ENCODE assay signal across 9 cellular contexts in genomic region chr16:4358831-4359561, GRCh38. TPM values are rescaled to one million over a fixed set of nuclear protein-coding genes. Genes with fewer than 3 reads are reported as not detected.
DNase-seq lines count a peak whose midpoint lies in the region; ATAC-seq, FAIRE-seq and TF ChIP-seq lines count a peak whose summit lies in the region.
"Had no signal": no experiment of that assay in that cellular context is flagged by ENCODE, and none has a peak within 500 bp of the region (broad histone marks: within the 10 kb centered on the region; RNA-seq: fewer than 3 reads in every experiment).

No MANE protein-coding gene starts in this region.

- H3K4me2 ChIP-seq in MM.1S (ENCODE audit: low read depth, low read length), result no peak overlapping the region

- H3K36me3 Mint-ChIP-seq in activated CD8-positive, alpha-beta memory T cell treated with anti-CD3 and anti-CD28 coated beads, Interleukin-2, amount 10 ng/mL, durations not matched to agents 7 days and 5 days, result peaks cover 22% of the 10 kb centered on the region

- no peak overlapping the region for H3K27ac Mint-ChIP-seq in activated CD8-positive, alpha-beta memory T cell treated with anti-CD3 and anti-CD28 coated beads, Interleukin-2, amount 10 ng/mL, durations not matched to agents 7 days and 5 days

- no peaks in the 10 kb centered on the region for H3K4me1 Mint-ChIP-seq in activated CD8-positive, alpha-beta memory T cell treated with anti-CD3 and anti-CD28 coated beads, Interleukin-2, amount 10 ng/mL, durations not matched to agents 7 days and 5 days

- no peaks in the 10 kb centered on the region for H3K27me3 Mint-ChIP-seq in activated CD8-positive, alpha-beta memory T cell treated with anti-CD3 and anti-CD28 coated beads, Interleukin-2, amount 10 ng/mL, durations not matched to agents 7 days and 5 days

- CTCF ChIA-PET in activated CD8-positive, alpha-beta memory T cell treated with anti-CD3 and anti-CD28 coated beads, Interleukin-2, amount 10 ng/mL, durations not matched to agents 7 days and 5 days (lab: Charles Lee), result interaction anchor here (0.7 to 2.2 kb wide), 10 partner anchors 11 to 102 kb away, joined by 3 to 13 read pairs (median 3); no protein-coding TSS in a partner anchor

- H3K36me3 ChIP-seq in MM.1S (replicated peaks; ENCODE audit: insufficient read depth, low read length) (no peaks in the 10 kb centered on the region; the same call in 1 of the 2 replicates), tibial nerve (peaks cover 0 to 83% (median 3%) of the 10 kb centered on the region in 3 donors)

- H3K4me3 ChIP-seq in MM.1S (ENCODE audit: low read length) (no peak overlapping the region), tibial nerve (no peak overlapping the region)
- H3K4me3 ChIP-seq: skin epidermis had no signal

- peak; percentile 62 for DNase-seq in D721Med (ENCODE audit: insufficient read length, low spot score)
- no peak for DNase-seq in MM.1S
- DNase-seq in activated CD8-positive, alpha-beta memory T cell treated with anti-CD3 and anti-CD28 coated beads, Interleukin-2, amount 10 ng/mL, durations not matched to agents 7 days and 5 days, result peak; percentile 74
- peak; percentile 59 to 77 for DNase-seq in erythroblast (lab: John Stamatoyannopoulos, UW)
- DNase-seq in nucleus accumbens (lab: John Stamatoyannopoulos, UW), result peak in 33 of 56 donors; percentile 2 to 77 (median 24)
- peak; percentile 44 to 64 for DNase-seq in tibial nerve (ENCODE audit: low spot score in 2 of 2)
- no peak for DNase-seq in DMS79 (lab: John Stamatoyannopoulos, UW)

- TF ChIP-seq EP300 in tibial nerve (IDR thresholded peaks at IDR 0.05), result peak in 1 of 2 donors; percentile 23

- no peaks in the 10 kb centered on the region for H4K20me1 ChIP-seq in MM.1S (ENCODE audit: insufficient read depth, low read length)

- no peak overlapping the region for H2AFZ ChIP-seq in MM.1S (ENCODE audit: low read length)

- no peak overlapping the region for H3K9ac ChIP-seq in MM.1S (ENCODE audit: low read length)

- TF ChIP-seq POLR2A in erythroblast (IDR thresholded peaks at IDR 0.05; ENCODE audit: low read length) (no peak), tibial nerve (IDR thresholded peaks at IDR 0.05) (peak in 1 of 2 donors; percentile 8)

- H3K9me3 ChIP-seq in MM.1S (replicated peaks; ENCODE audit: insufficient read depth, low read length) (no peaks in the 10 kb centered on the region), tibial nerve (no peaks in the 10 kb centered on the region)

- no peaks in the 10 kb centered on the region for H3K79me2 ChIP-seq in MM.1S (ENCODE audit: low read length)

- H3K27ac ChIP-seq in MM.1S (ENCODE audit: low read length) (no peak overlapping the region), tibial nerve (no peak overlapping the region)
- H3K27ac ChIP-seq: skin epidermis had no signal

- H3K4me3 Mint-ChIP-seq in activated CD8-positive, alpha-beta memory T cell treated with anti-CD3 and anti-CD28 coated beads, Interleukin-2, amount 10 ng/mL, durations not matched to agents 7 days and 5 days, result no peak overlapping the region

- ATAC-seq in activated CD8-positive, alpha-beta memory T cell treated with anti-CD3 and anti-CD28 coated beads, Interleukin-2, amount 10 ng/mL, durations not matched to agents 7 days and 5 days, result peak; percentile 78
- no peak for ATAC-seq in GM19351 (IDR thresholded peaks at IDR 0.05; ENCODE audit: unreplicated experiment)

- H3K27me3 ChIP-seq in MM.1S (replicated peaks; ENCODE audit: insufficient read depth, low read length), result no peaks in the 10 kb centered on the region
- no peaks in the 10 kb centered on the region for H3K27me3 ChIP-seq in tibial nerve

- peak; percentile 67 for TF ChIP-seq CTCF in D721Med (IDR thresholded peaks at IDR 0.05; ENCODE audit: insufficient read depth, missing control alignments)
- TF ChIP-seq CTCF in MM.1S (IDR thresholded peaks at IDR 0.05; ENCODE audit: low read length), result peak; percentile 87
- peak; percentile 85 to 99 (median 98) for TF ChIP-seq CTCF in tibial nerve (IDR thresholded peaks at IDR 0.05)

- WGBS in tibial nerve, 2 donors, result 35 to 43% methylated on average over 15 to 16 of the region's 19 CpGs

- no peaks in the 10 kb centered on the region for H3K9me3 Mint-ChIP-seq in activated CD8-positive, alpha-beta memory T cell treated with anti-CD3 and anti-CD28 coated beads, Interleukin-2, amount 10 ng/mL, durations not matched to agents 7 days and 5 days (ENCODE audit: low read depth)

- no peaks in the 10 kb centered on the region for H3K4me1 ChIP-seq in MM.1S (ENCODE audit: low read length)
- peaks cover 0 to 9% (median 0%) of the 10 kb centered on the region in 4 donors for H3K4me1 ChIP-seq in tibial nerve

- H3K9me2 ChIP-seq in MM.1S (replicated peaks; ENCODE audit: insufficient read depth, low read length), result no peaks in the 10 kb centered on the region

- H3F3A ChIP-seq in MM.1S (ENCODE audit: insufficient read depth, low read length), result 0 out of 2 replicates have a peak, but pooled peaks cover 4% of the 10 kb centered on the region

- no peak for FAIRE-seq in D721Med (lab: Jason Lieb, UNC)

RNA-seq across cellular contexts. Expression of gene PAM16, which starts 7.9 kb away (rescaled TPM):
- 10 to 100 TPM; 47.5 to 49.4 TPM for total RNA-seq in activated CD8-positive, alpha-beta memory T cell treated with anti-CD3 and anti-CD28 coated beads, Interleukin-2, amount 10 ng/mL, durations not matched to agents 7 days and 5 days
- 10 to 100 TPM; 45.1 to 95.1 (median 60.7) TPM for total RNA-seq in tibial nerve

RNA-seq across cellular contexts. Expression of gene VASN, which starts 12.7 kb away (rescaled TPM):
- not detected for total RNA-seq in activated CD8-positive, alpha-beta memory T cell treated with anti-CD3 and anti-CD28 coated beads, Interleukin-2, amount 10 ng/mL, durations not matched to agents 7 days and 5 days
- total RNA-seq in tibial nerve, result 10 to 100 TPM; 31.0 to 58.1 (median 32.9) TPM

RNA-seq across cellular contexts. Expression of gene GLIS2, which starts 43.1 kb away (rescaled TPM):
- under 1 TPM; 0.55 to 0.63 TPM for total RNA-seq in activated CD8-positive, alpha-beta memory T cell treated with anti-CD3 and anti-CD28 coated beads, Interleukin-2, amount 10 ng/mL, durations not matched to agents 7 days and 5 days
- 10 to 100 TPM in 3 of 4 donors, 1 to 10 TPM in 1; 9.0 to 11.1 (median 10.8) TPM for total RNA-seq in tibial nerve

RNA-seq across cellular contexts. Expression of gene CORO7, which starts 57.4 kb away (rescaled TPM):
- 100 to 1,000 TPM; 142 to 246 TPM for total RNA-seq in activated CD8-positive, alpha-beta memory T cell treated with anti-CD3 and anti-CD28 coated beads, Interleukin-2, amount 10 ng/mL, durations not matched to agents 7 days and 5 days
- 10 to 100 TPM; 27.8 to 77.4 (median 52.1) TPM for total RNA-seq in tibial nerve

Comparison
In these comparisons a context has a peak if more than half of its experiments do, and no peak if none do; other contexts are left out.
1. DNase-seq: peak in D721Med (single experiment), activated CD8-positive, alpha-beta memory T cell treated with anti-CD3 and anti-CD28 coated beads, Interleukin-2, amount 10 ng/mL, durations not matched to agents 7 days and 5 days (single experiment), erythroblast (2 of 2), nucleus accumbens (33 of 56) and tibial nerve (2 of 2); none in MM.1S (single experiment) and DMS79 (single experiment).
2. RNA of gene VASN, which starts 12.7 kb away (total RNA-seq): 31.0 to 58.1 TPM in tibial nerve; not detected in activated CD8-positive, alpha-beta memory T cell treated with anti-CD3 and anti-CD28 coated beads, Interleukin-2, amount 10 ng/mL, durations not matched to agents 7 days and 5 days; every median in the first group is over 10 times any median in the second.
3. RNA of gene GLIS2, which starts 43.1 kb away (total RNA-seq): 9.0 to 11.1 TPM in tibial nerve; 0.55 to 0.63 TPM in activated CD8-positive, alpha-beta memory T cell treated with anti-CD3 and anti-CD28 coated beads, Interleukin-2, amount 10 ng/mL, durations not matched to agents 7 days and 5 days; every median in the first group is over 4 times any median in the second.
4. Peak in every context shown above with its lines, with median percentiles within 50 percentile points of each other: CTCF ChIP-seq.